ENCODE assay signal across 8 cellular contexts in genomic region chr20:40968816-40969562, GRCh38. TPM values are rescaled to one million over a fixed set of nuclear protein-coding genes. Genes with fewer than 3 reads are reported as not detected.
DNase-seq lines count a peak whose midpoint lies in the region; ATAC-seq, FAIRE-seq and TF ChIP-seq lines count a peak whose summit lies in the region.
"Not testable (repeated sequence)": the region's sequence is repeated elsewhere in the genome, so short reads cannot be mapped to it uniquely, and the experiment has no call there.

No MANE protein-coding gene starts in this region.

- peak overlapping the region; percentile 63 for H3K9ac ChIP-seq in NT2/D1 (ENCODE audit: insufficient read length, low read depth)

- not testable (repeated sequence) for H3K9me3 ChIP-seq in NT2/D1 (ENCODE audit: insufficient read depth, low read length)

- POLR2A ChIA-PET in BJ (lab: Charles Lee): not testable (repeated sequence)

- not testable (repeated sequence) for H3K36me3 ChIP-seq in BJ (ENCODE audit: control insufficient read depth, insufficient read depth, low read length); NT2/D1 (ENCODE audit: insufficient read depth, insufficient read length, low read length)

- H3K4me1 ChIP-seq in NT2/D1 (ENCODE audit: insufficient read depth, insufficient read length): not testable (repeated sequence)

- CTCF ChIA-PET in BJ (lab: Yijun Ruan, JAX): interaction anchor here (0.6 to 2.7 kb wide), 32 partner anchors 10 to 442 kb away, joined by 3 to 16 read pairs (median 4); partner anchors contain the start of gene LPIN3

- peak; percentile 80 for ATAC-seq in GM19372 (IDR thresholded peaks at IDR 0.05; ENCODE audit: low read depth, unreplicated experiment)

- peak; percentile 84 for FAIRE-seq in HTR-8/SVneo (lab: Jason Lieb, UNC)

- DNase-seq in BJ (ENCODE audit: low read depth): not testable (repeated sequence)
- peak; percentile 93 for DNase-seq in HTR-8/SVneo (ENCODE audit: insufficient read length, low spot score)
- peak; percentile 66 for DNase-seq in NT2/D1 (ENCODE audit: low read depth, low spot score)
- peak; percentile 62 to 89 (median 87) for DNase-seq in activated CD8-positive, alpha-beta memory T cell treated with anti-CD3 and anti-CD28 coated beads for 48 hours (ENCODE audit: low read depth in 2 of 3, low spot score in 2 of 3)
- DNase-seq in effector CD4-positive, alpha-beta T cell: peak; percentile 86
- peak; percentile 88 for DNase-seq in medulla oblongata (ENCODE audit: extremely low spot score)
- peak; percentile 82 to 91 for DNase-seq in stimulated activated CD4-positive, alpha-beta T cell treated with anti-CD3 and anti-CD28 coated beads, Interleukin-4, amount 100 ng/mL, for 48 hours (ENCODE audit: low read depth in 2 of 2)

- TF ChIP-seq CTCF in BJ (IDR thresholded peaks at IDR 0.05; ENCODE audit: insufficient read depth, low read depth, low read length): peak; percentile 95

- H3K4me3 ChIP-seq in BJ (ENCODE audit: low read depth, low read length) (peak overlapping the region; percentile 48), NT2/D1 (ENCODE audit: insufficient read length, low read depth) (peak overlapping the region; percentile 38)

- H3K27me3 ChIP-seq in BJ (ENCODE audit: control insufficient read depth, insufficient read depth, low read length); NT2/D1 (ENCODE audit: insufficient read depth, insufficient read length): not testable (repeated sequence)

RNA-seq across cellular contexts. Expression of gene TOP1, which starts 59.6 kb away (rescaled TPM):
- 4.0 and 8.0 TPM in 2 replicates for polyA plus RNA-seq in BJ (2011; rRNA removed)
- polyA minus RNA-seq in BJ (2011; rRNA and poly(A)+ RNA removed): 6.8 and 9.9 TPM in 2 replicates
